Comparison of ENCODE assay signal across 28 cellular contexts in genomic region chr10:79315602-79315920, GRCh38. TPM values are rescaled to one million over a fixed set of nuclear protein-coding genes. Genes with fewer than 3 reads are reported as not detected.
A peak's percentile ranks its signal among the peaks of the same experiment; 100 is the strongest.
DNase-seq lines count a peak whose midpoint lies in the region; ATAC-seq, FAIRE-seq and TF ChIP-seq lines count a peak whose summit lies in the region.
"Had no signal": no experiment of that assay in that cellular context is flagged by ENCODE, and none has a peak within 500 bp of the region (broad histone marks: within the 10 kb centered on the region; RNA-seq: fewer than 3 reads in every experiment).

No MANE protein-coding gene starts in this region.

- FAIRE-seq in endometrium (lab: Jason Lieb, UNC) = peak; percentile 43
- FAIRE-seq: A204.1 had no signal

- H3K9me2 ChIP-seq in PC-9 (ENCODE audit: insufficient read depth) = no peaks in the 10 kb centered on the region

- peaks cover 49% of the 10 kb centered on the region; the same call in 1 of the 2 replicates for H3F3A ChIP-seq in PC-9 (ENCODE audit: insufficient read depth, low read depth)

- no peak overlapping the region for H2AFZ ChIP-seq in PC-9
- H2AFZ ChIP-seq: neural progenitor cell had no signal

- no peak overlapping the region for H3K4me2 ChIP-seq in PC-9
- H3K4me2 ChIP-seq: neural progenitor cell had no signal

- H3K27me3 ChIP-seq in PC-9 (ENCODE audit: insufficient read depth, low read depth) = no peaks in the 10 kb centered on the region
- H3K27me3 ChIP-seq: neural progenitor cell, right lobe of liver, stomach, tibial artery had no signal

- H3K4me3 Mint-ChIP-seq in activated naive CD4-positive, alpha-beta T cell treated with anti-CD3 and anti-CD28 coated beads, Interleukin-2, amount 50 U/mL, for 24 hours = peak overlapping the region; percentile 1
- H3K4me3 Mint-ChIP-seq in osteocyte (ENCODE audit: unreplicated experiment) = no peak overlapping the region
- H3K4me3 Mint-ChIP-seq: activated CD8-positive, alpha-beta T cell treated with anti-CD3 and anti-CD28 coated beads for 36 hours; memory B cell; neural progenitor cell had no signal

- CTCF ChIA-PET in PC-9 (lab: Charles Lee) = interaction anchor here (0.6 to 1.0 kb wide), 2 partner anchors 23 to 30 kb away, joined by 3 to 5 read pairs; no protein-coding TSS in a partner anchor

- no peaks in the 10 kb centered on the region for H3K79me2 ChIP-seq in PC-9 (ENCODE audit: low read depth)

- no peak overlapping the region for H3K27ac Mint-ChIP-seq in activated naive CD4-positive, alpha-beta T cell treated with anti-CD3 and anti-CD28 coated beads, Interleukin-2, amount 50 U/mL, for 24 hours
- H3K27ac Mint-ChIP-seq in osteocyte (ENCODE audit: unreplicated experiment) = peak overlapping the region; percentile 52
- H3K27ac Mint-ChIP-seq: activated CD8-positive, alpha-beta T cell treated with anti-CD3 and anti-CD28 coated beads for 36 hours; memory B cell; neural progenitor cell had no signal

- TF ChIP-seq CTCF in PC-9 (conservative IDR thresholded peaks at IDR 0.05) = no peak
- TF ChIP-seq CTCF in osteocyte (IDR thresholded peaks at IDR 0.05) = no peak

- H3K9me3 Mint-ChIP-seq in activated naive CD4-positive, alpha-beta T cell treated with anti-CD3 and anti-CD28 coated beads, Interleukin-2, amount 50 U/mL, for 24 hours = peaks cover 5% of the 10 kb centered on the region
- peaks cover 4% of the 10 kb centered on the region for H3K9me3 Mint-ChIP-seq in osteocyte (ENCODE audit: unreplicated experiment)
- H3K9me3 Mint-ChIP-seq: neural progenitor cell had no signal

- no peaks in the 10 kb centered on the region for H3K27me3 Mint-ChIP-seq in activated naive CD4-positive, alpha-beta T cell treated with anti-CD3 and anti-CD28 coated beads, Interleukin-2, amount 50 U/mL, for 24 hours
- H3K27me3 Mint-ChIP-seq in osteocyte (ENCODE audit: unreplicated experiment) = no peaks in the 10 kb centered on the region
- H3K27me3 Mint-ChIP-seq: activated CD8-positive, alpha-beta T cell treated with anti-CD3 and anti-CD28 coated beads for 36 hours; memory B cell had no signal

- intact Hi-C loops in PC-9 (cut with micrococcal nuclease; ENCODE audit: unreplicated experiment) = loop anchor here (1.0 kb wide), 1 partner anchor 16 kb away; no protein-coding TSS in a partner anchor

- no peaks in the 10 kb centered on the region for H4K20me1 ChIP-seq in PC-9 (ENCODE audit: insufficient read depth)

- POLR2A ChIA-PET in PC-9 (lab: Charles Lee; ENCODE audit: unreplicated experiment) = interaction anchor here (0.7 kb wide), 1 partner anchor 76 kb away, joined by 3 read pairs; no protein-coding TSS in a partner anchor

- no peak for DNase-seq in activated naive CD4-positive, alpha-beta T cell (lab: John Stamatoyannopoulos, UW)
- DNase-seq in PC-9 = no peak
- no peak for DNase-seq in osteocyte (ENCODE audit: extremely low spot score, unreplicated experiment)
- no peak for DNase-seq in islet precursor cell
- DNase-seq: activated CD4-positive, CD25-positive, alpha-beta regulatory T cell treated with anti-CD3 and anti-CD28 coated beads, Interleukin-2, amount 50 U/mL, for 72 hours; activated CD8-positive, alpha-beta T cell treated with anti-CD3 and anti-CD28 coated beads for 36 hours; activated effector memory CD4-positive, alpha-beta T cell treated with anti-CD3 and anti-CD28 coated beads, Interleukin-2, amount 50 U/mL, for 16 hours; Calu3; CD4-positive, CD25-positive, alpha-beta regulatory T cell; DND-41; HCEC 1CT; NCI-H1092; NCI-H187; NCI-H2171; NCI-H510A; RPMI8226; stimulated activated CD8-positive, alpha-beta memory T cell treated with anti-CD3 and anti-CD28 coated beads, Interleukin-4, amount 100 ng/mL, for 48 hours; stomach; tibial artery had no signal

- no peaks in the 10 kb centered on the region; the same call in 1 of the 2 replicates for H3K36me3 ChIP-seq in PC-9 (ENCODE audit: low read depth)
- H3K36me3 ChIP-seq: neural progenitor cell had no signal

- H3K4me1 Mint-ChIP-seq in activated naive CD4-positive, alpha-beta T cell treated with anti-CD3 and anti-CD28 coated beads, Interleukin-2, amount 50 U/mL, for 24 hours = peaks cover 54% of the 10 kb centered on the region
- peaks cover 29% of the 10 kb centered on the region for H3K4me1 Mint-ChIP-seq in osteocyte (ENCODE audit: unreplicated experiment)

- no peaks in the 10 kb centered on the region; the same call in 1 of the 2 replicates for H3K9me3 ChIP-seq in PC-9 (ENCODE audit: insufficient read depth, low read depth)
- H3K9me3 ChIP-seq: right lobe of liver, stomach, tibial artery had no signal

- 0 out of 2 replicates have a peak overlapping the region, but pooled peaks have one; percentile 82 for H3K27ac ChIP-seq in PC-9
- H3K27ac ChIP-seq: epithelial cell of prostate, neural progenitor cell, right lobe of liver, stomach, tibial artery had no signal

- ATAC-seq in HG02610 (IDR thresholded peaks at IDR 0.05; ENCODE audit: unreplicated experiment) = no peak
- ATAC-seq in HG02763 (IDR thresholded peaks at IDR 0.05; ENCODE audit: unreplicated experiment) = no peak
- ATAC-seq: activated CD8-positive, alpha-beta T cell treated with anti-CD3 and anti-CD28 coated beads for 36 hours; right lobe of liver had no signal

- no TSS peak for BruUV-seq in PC-9 (replicated peaks; lab: Mats Ljungman, UMichigan)

- no peak overlapping the region for H3K4me3 ChIP-seq in PC-9
- H3K4me3 ChIP-seq: neural progenitor cell, right lobe of liver, stomach, tibial artery had no signal

- peaks cover 46% of the 10 kb centered on the region for H3K4me1 ChIP-seq in PC-9 (replicated peaks; ENCODE audit: insufficient read depth)
- H3K4me1 ChIP-seq: right lobe of liver had no signal

- peaks cover 3% of the 10 kb centered on the region for H3K36me3 Mint-ChIP-seq in activated naive CD4-positive, alpha-beta T cell treated with anti-CD3 and anti-CD28 coated beads, Interleukin-2, amount 50 U/mL, for 24 hours
- peaks cover 21% of the 10 kb centered on the region for H3K36me3 Mint-ChIP-seq in osteocyte (ENCODE audit: unreplicated experiment)

RNA-seq across cellular contexts. Expression of gene PPIF, which starts 31.7 kb away (rescaled TPM):
- 171 and 203 TPM in 2 replicates for total RNA-seq in PC-9 (2021)
- total RNA-seq in osteocyte = 17.0 and 20.7 TPM in 2 replicates
